ENCODE assay signal across 10 cellular contexts in genomic region chr2:42566837-42567251, GRCh38. TPM values are rescaled to one million over a fixed set of nuclear protein-coding genes. Genes with fewer than 3 reads are reported as not detected.
A peak's percentile ranks its signal among the peaks of the same experiment; 100 is the strongest.
DNase-seq lines count a peak whose midpoint lies in the region; ATAC-seq and TF ChIP-seq lines count a peak whose summit lies in the region.
"Had no signal": no experiment of that assay in that cellular context is flagged by ENCODE, and none has a peak within 500 bp of the region (broad histone marks: within the 10 kb centered on the region; RNA-seq: fewer than 3 reads in every experiment).

No MANE protein-coding gene starts in this region.

- no peak overlapping the region for H3K4me3 ChIP-seq in DOHH2 (ENCODE audit: low read length)
- H3K4me3 ChIP-seq in SK-N-SH (ENCODE audit: low read depth in 2 of 2, low read length in 1 of 2), result no peak overlapping the region

- peaks cover 29% of the 10 kb centered on the region for H3K4me1 ChIP-seq in DOHH2 (ENCODE audit: control insufficient read depth, low read length)
- peaks cover 0 to 12% of the 10 kb centered on the region in 2 experiments; a peak in 2 of 4 replicates for H3K4me1 ChIP-seq in SK-N-SH (ENCODE audit: control insufficient read depth in 1 of 2, insufficient read depth in 2 of 2, low read depth in 1 of 2, low read length in 1 of 2)

- H3K4me2 ChIP-seq in DOHH2 (ENCODE audit: low read length) (peak overlapping the region; percentile 64), SK-N-SH (no peak overlapping the region)

- TF ChIP-seq EP300 in SK-N-SH (IDR thresholded peaks at IDR 0.05; ENCODE audit: borderline replicate concordance in 1 of 2, low read depth in 1 of 2, low read length in 1 of 2), result no peak

- no peaks in the 10 kb centered on the region for H4K20me1 ChIP-seq in DOHH2 (ENCODE audit: control insufficient read depth, insufficient read depth, low read depth, low read length)
- H4K20me1 ChIP-seq in SK-N-SH (ENCODE audit: insufficient read depth), result no peaks in the 10 kb centered on the region

- peaks cover 16% of the 10 kb centered on the region for H3K79me2 ChIP-seq in DOHH2 (ENCODE audit: control insufficient read depth, low read length)
- H3K79me2 ChIP-seq in SK-N-SH (ENCODE audit: insufficient read depth), result peaks cover 26% of the 10 kb centered on the region

- no peak overlapping the region for H3K9ac ChIP-seq in SK-N-SH

- H3K27me3 ChIP-seq in DOHH2 (ENCODE audit: control insufficient read depth, low read length) (no peaks in the 10 kb centered on the region), SK-N-SH (ENCODE audit: insufficient read depth) (no peaks in the 10 kb centered on the region; the same call in 1 of the 2 replicates)

- TF ChIP-seq RAD21 in SK-N-SH (IDR thresholded peaks at IDR 0.05; ENCODE audit: low read length), result no peak

- H3K36me3 ChIP-seq in DOHH2 (ENCODE audit: control insufficient read depth, low read length) (peaks cover 13% of the 10 kb centered on the region; the same call in 1 of the 2 replicates), SK-N-SH (replicated peaks in 1 of 2; ENCODE audit: control insufficient read depth in 1 of 2, insufficient read depth in 2 of 2, low read length in 1 of 2) (no peaks in the 10 kb centered on the region)

- 87% methylated on average over 1 of the region's 1 CpG for WGBS in SK-N-SH (ENCODE audit: low lambda C conversion rate)

- H3K9me3 ChIP-seq in DOHH2 (ENCODE audit: control insufficient read depth, insufficient read depth, low read length) (no peaks in the 10 kb centered on the region), SK-N-SH (no peaks in the 10 kb centered on the region)

- H3K9me2 ChIP-seq in DOHH2 (replicated peaks; ENCODE audit: control insufficient read depth, low read length) (no peaks in the 10 kb centered on the region), SK-N-SH (no peaks in the 10 kb centered on the region)

- peak overlapping the region; percentile 61 for H3K27ac ChIP-seq in DOHH2 (ENCODE audit: low read depth, low read length)
- H3K27ac ChIP-seq in SK-N-SH (ENCODE audit: low read depth in 2 of 2, low read length in 1 of 2), result no peak overlapping the region

- TF ChIP-seq CTCF in DOHH2 (IDR thresholded peaks at IDR 0.05; ENCODE audit: low read depth, low read length, poor library complexity, severe bottlenecking), result no peak
- no peak for TF ChIP-seq CTCF in SK-N-SH (IDR thresholded peaks at IDR 0.05)

- CTCF ChIA-PET in SK-N-SH (lab: Yijun Ruan, JAX), result interaction anchor here (0.9 to 2.8 kb wide), 4 partner anchors 10 to 96 kb away, joined by 3 to 11 read pairs (median 7); no protein-coding TSS in a partner anchor

- POLR2A ChIA-PET in SK-N-SH (lab: Yijun Ruan, JAX), result no interaction called here

- no peak overlapping the region for H2AFZ ChIP-seq in SK-N-SH (ENCODE audit: low read depth)

- peak; percentile 65 for DNase-seq in LHCN-M2 (ENCODE audit: low read depth)
- peak; percentile 59 for DNase-seq in kidney tubule cell (ENCODE audit: low spot score)
- no peak for DNase-seq in AG20443 (ENCODE audit: low spot score)
- DNase-seq in SK-N-SH, result no peak
- DNase-seq in stimulated activated CD8-positive, alpha-beta memory T cell treated with anti-CD3 and anti-CD28 coated beads, Interleukin-4, amount 100 ng/mL, for 48 hours, result no peak
- DNase-seq in dedifferentiated amniotic fluid mesenchymal stem cell (ENCODE audit: extremely low spot score), result no peak
- DNase-seq: activated T-cell treated with anti-CD3 and anti-CD28 coated beads, Interleukin-2, amount 50 U/mL, for 4 hours; NCI-H1694 treated with DMSO at 0.1 percent for 48 hours had no signal

- peak; percentile 48 for ATAC-seq in GM21528 (IDR thresholded peaks at IDR 0.05; ENCODE audit: low FRiP score, unreplicated experiment)
- ATAC-seq: activated T-cell treated with anti-CD3 and anti-CD28 coated beads, Interleukin-2, amount 50 U/mL, for 4 hours had no signal

- H3F3A ChIP-seq in DOHH2 (ENCODE audit: control insufficient read depth, insufficient read depth) (peaks cover 17% of the 10 kb centered on the region), SK-N-SH (replicated peaks; ENCODE audit: insufficient read depth) (peaks cover 8% of the 10 kb centered on the region)

TF ChIP-seq in SK-N-SH, 30 proteins besides CTCF, POLR2A, EP300 and RAD21:
- TF ChIP-seq ELF1 (IDR thresholded peaks at IDR 0.05), result no peak
- no peak for TF ChIP-seq NFIC (IDR thresholded peaks at IDR 0.05; ENCODE audit: borderline replicate concordance)
- TF ChIP-seq USF2 (IDR thresholded peaks at IDR 0.05; ENCODE audit: borderline replicate concordance, low read depth, low read length), result no peak
- TF ChIP-seq GABPA (IDR thresholded peaks at IDR 0.05; ENCODE audit: low read depth), result no peak
- TF ChIP-seq MEF2A (IDR thresholded peaks at IDR 0.05; ENCODE audit: borderline replicate concordance, low read depth), result no peak
- no peak for TF ChIP-seq NRF1 (IDR thresholded peaks at IDR 0.05; ENCODE audit: low read depth, low read length)
- no peak for TF ChIP-seq RFX5 (IDR thresholded peaks at IDR 0.05; ENCODE audit: low read length)
- TF ChIP-seq YY1 (IDR thresholded peaks at IDR 0.05; ENCODE audit: low read depth), result no peak

RNA-seq across cellular contexts. Expression of gene MTA3, which starts 1.6 kb away (rescaled TPM):
- 18.3 and 18.8 TPM in 2 replicates for total RNA-seq in LHCN-M2 (2014; rRNA removed)
- 19.1 TPM for polyA plus RNA-seq in LHCN-M2 (2012)
- polyA plus RNA-seq in SK-N-SH (2012; rRNA removed), result 30.8 and 32.3 TPM in 2 replicates
- 39.0 and 41.4 TPM in 2 replicates for polyA plus RNA-seq in SK-N-SH (2012; cell fraction: cytosol; rRNA removed)
- polyA plus RNA-seq in SK-N-SH (2012; cell fraction: nucleus; rRNA removed), result 38.4 and 42.7 TPM in 2 replicates

Comparison
In these comparisons a context has a peak if more than half of its experiments do, and no peak if none do; other contexts are left out.
1. DNase-seq: peak in LHCN-M2 (single experiment) and kidney tubule cell (single experiment); none in AG20443 (single experiment), SK-N-SH (single experiment), stimulated activated CD8-positive, alpha-beta memory T cell treated with anti-CD3 and anti-CD28 coated beads, Interleukin-4, amount 100 ng/mL, for 48 hours (single experiment) and dedifferentiated amniotic fluid mesenchymal stem cell (single experiment).